Comparison of ENCODE assay signal across 22 cellular contexts in genomic region chr3:37170097-37170496, GRCh38. TPM values are rescaled to one million over a fixed set of nuclear protein-coding genes. Genes with fewer than 3 reads are reported as not detected.
DNase-seq lines count a peak whose midpoint lies in the region; ATAC-seq, FAIRE-seq and TF ChIP-seq lines count a peak whose summit lies in the region.
"Had no signal": no experiment of that assay in that cellular context is flagged by ENCODE, and none has a peak within 500 bp of the region (broad histone marks: within the 10 kb centered on the region; RNA-seq: fewer than 3 reads in every experiment).

No MANE protein-coding gene starts in this region.

- H3K36me3 Mint-ChIP-seq in T-helper 17 cell (ENCODE audit: low read depth), result peaks cover 2% of the 10 kb centered on the region

- H3K4me3 ChIP-seq in fibroblast of villous mesenchyme (ENCODE audit: low read depth, low read length) (no peak overlapping the region), pancreas (no peak overlapping the region)
- H3K4me3 ChIP-seq: SJCRH30, testis had no signal

- no peak for DNase-seq in GM18507 (ENCODE audit: extremely low spot score, insufficient read length, low read depth)
- DNase-seq in T-helper 17 cell, result no peak
- peak; percentile 70 for DNase-seq in fibroblast of villous mesenchyme (ENCODE audit: low read depth)
- no peak for DNase-seq in pancreas
- no peak for DNase-seq in activated T-cell treated with anti-CD3 and anti-CD28 coated beads for 4 hours
- no peak for DNase-seq in HT-29 (ENCODE audit: low spot score)
- no peak for DNase-seq in AML-193 (lab: John Stamatoyannopoulos, UW)
- no peak for DNase-seq in activated T-cell treated with anti-CD3 and anti-CD28 coated beads, Interleukin-2, amount 50 U/mL, for 1 hour
- DNase-seq: activated CD4-positive, alpha-beta T cell treated with anti-CD3 and anti-CD28 coated beads, Interleukin-2, amount 10 ng/mL, durations not matched to agents 7 days and 5 days; activated naive CD4-positive, alpha-beta T cell treated with anti-CD3 and anti-CD28 coated beads, Interleukin-2, amount 50 U/mL, for 16 hours; activated T-cell treated with anti-CD3 and anti-CD28 coated beads, Interleukin-2, amount 50 U/mL, for 24 hours; effector CD8-positive, alpha-beta T cell; HCEC 1CT; MM.1S; NCI-H187; SJCRH30; stimulated activated CD4-positive, alpha-beta T cell treated with anti-CD3 and anti-CD28 coated beads, Interleukin-4, amount 100 ng/mL, for 24 hours; stimulated activated CD8-positive, alpha-beta memory T cell treated with anti-CD3 and anti-CD28 coated beads, Interleukin-4, amount 100 ng/mL, for 48 hours; testis had no signal

- peaks cover 20% of the 10 kb centered on the region for H3K4me1 Mint-ChIP-seq in T-helper 17 cell

- H3K27ac Mint-ChIP-seq in T-helper 17 cell, result peak overlapping the region; percentile 37
- H3K27ac Mint-ChIP-seq: activated CD4-positive, alpha-beta T cell treated with anti-CD3 and anti-CD28 coated beads, Interleukin-2, amount 10 ng/mL, durations not matched to agents 7 days and 5 days; activated T-cell treated with anti-CD3 and anti-CD28 coated beads, Interleukin-2, amount 50 U/mL, for 24 hours had no signal

- H3K27me3 ChIP-seq in pancreas, result no peaks in the 10 kb centered on the region
- H3K27me3 ChIP-seq: SJCRH30, testis had no signal

- intact Hi-C loops in pancreas (cut with DNase I), result no loop called here

- no peaks in the 10 kb centered on the region for H3K9me3 ChIP-seq in T-helper 17 cell (ENCODE audit: control insufficient read depth, low read length, poor library complexity, severe bottlenecking)
- no peaks in the 10 kb centered on the region for H3K9me3 ChIP-seq in pancreas
- H3K9me3 ChIP-seq: SJCRH30, testis had no signal

- peaks cover 0 to 13% (median 12%) of the 10 kb centered on the region in 3 donors for H3K4me1 ChIP-seq in pancreas
- H3K4me1 ChIP-seq: SJCRH30 had no signal

- H3K36me3 ChIP-seq in pancreas, result peaks cover 0 to 8% (median 0%) of the 10 kb centered on the region in 3 donors

- FAIRE-seq in GM18507 (lab: Jason Lieb, UNC) (peak; percentile 9), pancreas (lab: Jason Lieb, UNC) (peak; percentile 9)
- FAIRE-seq: bronchial epithelial cell, frontal cortex, GM19239 had no signal

- H3K27ac ChIP-seq in pancreas, result no peak overlapping the region
- H3K27ac ChIP-seq: SJCRH30 had no signal

- TF ChIP-seq CTCF in fibroblast of villous mesenchyme (IDR thresholded peaks at IDR 0.05; ENCODE audit: insufficient read depth, low read depth, low read length), result no peak
- no peak for TF ChIP-seq CTCF in pancreas (IDR thresholded peaks at IDR 0.05)

- ATAC-seq in T-helper 17 cell (no peak), pancreas (no peak)

- H3K27me3 Mint-ChIP-seq in T-helper 17 cell, result no peaks in the 10 kb centered on the region
- H3K27me3 Mint-ChIP-seq: activated CD4-positive, alpha-beta T cell treated with anti-CD3 and anti-CD28 coated beads, Interleukin-2, amount 10 ng/mL, durations not matched to agents 7 days and 5 days; activated T-cell treated with anti-CD3 and anti-CD28 coated beads, Interleukin-2, amount 50 U/mL, for 24 hours had no signal

- WGBS in pancreas, 2 donors, result 84% methylated on average over 1 of the region's 1 CpG

- H3K4me3 Mint-ChIP-seq in T-helper 17 cell, result no peak overlapping the region
- H3K4me3 Mint-ChIP-seq: activated CD4-positive, alpha-beta T cell treated with anti-CD3 and anti-CD28 coated beads, Interleukin-2, amount 10 ng/mL, durations not matched to agents 7 days and 5 days; activated T-cell treated with anti-CD3 and anti-CD28 coated beads, Interleukin-2, amount 50 U/mL, for 24 hours had no signal

RNA-seq across cellular contexts. Expression of gene LRRFIP2, which starts 4.3 kb away (rescaled TPM):
- total RNA-seq in T-helper 17 cell (10 to 100 TPM; 45.4 to 51.6 TPM), fibroblast of villous mesenchyme (59.3 and 84.2 TPM in 2 replicates), pancreas (10 to 100 TPM; 17.7 to 35.7 (median 22.1) TPM)
- polyA plus RNA-seq in pancreas, result 10 to 100 TPM; 14.6 to 22.4 TPM
- total RNA-seq in HT-29 (2014; rRNA removed; shearing (Covaris generic)), result 24.4 and 32.3 TPM in 2 replicates
